In genomic region chr11:128365044-128365443, GRCh38 we compare ENCODE assay signal across 12 cellular contexts.
DNase-seq lines count a peak whose midpoint lies in the region; ATAC-seq, FAIRE-seq and TF ChIP-seq lines count a peak whose summit lies in the region.
"Had no signal": no experiment of that assay in that cellular context is flagged by ENCODE, and none has a peak within 500 bp of the region (broad histone marks: within the 10 kb centered on the region; RNA-seq: fewer than 3 reads in every experiment).

No MANE protein-coding gene starts in this region.

- no peak for TF ChIP-seq RAD21 in SK-N-SH (IDR thresholded peaks at IDR 0.05; ENCODE audit: low read length)

- H3K4me2 ChIP-seq in SK-N-SH, result no peak overlapping the region

- H3K4me3 ChIP-seq in SK-N-SH (ENCODE audit: low read depth in 2 of 2, low read length in 1 of 2) (no peak overlapping the region), coronary artery (no peak overlapping the region)
- H3K4me3 ChIP-seq: lung, tibial nerve had no signal

- 76% methylated on average over 3 of the region's 3 CpGs for WGBS in SK-N-SH (ENCODE audit: low lambda C conversion rate)

- H4K20me1 ChIP-seq in SK-N-SH (ENCODE audit: insufficient read depth), result no peaks in the 10 kb centered on the region

- TF ChIP-seq EP300 in SK-N-SH (IDR thresholded peaks at IDR 0.05; ENCODE audit: borderline replicate concordance in 1 of 2, low read depth in 1 of 2, low read length in 1 of 2), result no peak

- FAIRE-seq in GM18507 (lab: Jason Lieb, UNC), result peak; percentile 49

- no peak for TF ChIP-seq CTCF in SK-N-SH (IDR thresholded peaks at IDR 0.05)
- TF ChIP-seq CTCF in coronary artery (IDR thresholded peaks at IDR 0.05), result no peak

- H3K27me3 ChIP-seq in SK-N-SH (ENCODE audit: insufficient read depth), result no peaks in the 10 kb centered on the region
- H3K27me3 ChIP-seq: tibial nerve had no signal

- H3K79me2 ChIP-seq in SK-N-SH (ENCODE audit: insufficient read depth), result no peaks in the 10 kb centered on the region

- no peak overlapping the region for H3K9ac ChIP-seq in SK-N-SH

- H3K9me3 ChIP-seq in SK-N-SH, result no peaks in the 10 kb centered on the region
- H3K9me3 ChIP-seq: tibial nerve had no signal

- no peaks in the 10 kb centered on the region for H3F3A ChIP-seq in SK-N-SH (replicated peaks; ENCODE audit: insufficient read depth)

- POLR2A ChIA-PET in SK-N-SH (lab: Yijun Ruan, JAX), result no interaction called here

- H2AFZ ChIP-seq in SK-N-SH (ENCODE audit: low read depth), result no peak overlapping the region

- CTCF ChIA-PET in SK-N-SH (lab: Yijun Ruan, JAX), result interaction anchor here (1.3 to 1.5 kb wide), 2 partner anchors 9 to 263 kb away, joined by 4 to 6 read pairs; no protein-coding TSS in a partner anchor

- ATAC-seq in HG03439 (IDR thresholded peaks at IDR 0.05; ENCODE audit: unreplicated experiment), result no peak
- no peak for ATAC-seq in activated CD4-positive, CD25-positive, alpha-beta regulatory T cell treated with anti-CD3 and anti-CD28 coated beads, Interleukin-2, amount 50 U/mL, for 24 hours

- no peak overlapping the region for H3K27ac ChIP-seq in SK-N-SH (ENCODE audit: low read depth in 2 of 2, low read length in 1 of 2)
- no peak overlapping the region for H3K27ac ChIP-seq in coronary artery
- H3K27ac ChIP-seq: tibial nerve had no signal

- peaks cover 0 to 9% of the 10 kb centered on the region in 2 experiments; a peak in 2 of 4 replicates for H3K4me1 ChIP-seq in SK-N-SH (ENCODE audit: control insufficient read depth in 1 of 2, insufficient read depth in 2 of 2, low read depth in 1 of 2, low read length in 1 of 2)

- peak; percentile 39 for DNase-seq in A172 (ENCODE audit: low spot score)
- no peak for DNase-seq in GM18507 (ENCODE audit: extremely low spot score, insufficient read length, low read depth)
- DNase-seq in SK-N-SH, result no peak
- peak; percentile 53 for DNase-seq in fibroblast of the conjunctiva (ENCODE audit: low read depth)
- no peak for DNase-seq in coronary artery (ENCODE audit: low spot score)
- no peak for DNase-seq in NCI-H146 (lab: John Stamatoyannopoulos, UW)
- DNase-seq: activated CD4-positive, alpha-beta memory T cell treated with anti-CD3 and anti-CD28 coated beads for 36 hours; NCI-H774 had no signal

- no peaks in the 10 kb centered on the region for H3K9me2 ChIP-seq in SK-N-SH

- H3K36me3 ChIP-seq in SK-N-SH (replicated peaks in 1 of 2; ENCODE audit: control insufficient read depth in 1 of 2, insufficient read depth in 2 of 2, low read length in 1 of 2), result no peaks in the 10 kb centered on the region
- H3K36me3 ChIP-seq: tibial nerve had no signal

TF ChIP-seq in SK-N-SH, 30 proteins besides CTCF, POLR2A, EP300 and RAD21:
- TF ChIP-seq NFIC (IDR thresholded peaks at IDR 0.05; ENCODE audit: borderline replicate concordance), result no peak
- TF ChIP-seq PBX3 (IDR thresholded peaks at IDR 0.05), result no peak
- TF ChIP-seq CHD2 (IDR thresholded peaks at IDR 0.05; ENCODE audit: low read length, partially characterized antibody), result no peak
- TF ChIP-seq MAX (IDR thresholded peaks at IDR 0.05; ENCODE audit: low read depth), result no peak
- no peak for TF ChIP-seq TEAD4 (IDR thresholded peaks at IDR 0.05; ENCODE audit: borderline replicate concordance, insufficient read depth)
- peak; percentile 98 for TF ChIP-seq REST (IDR thresholded peaks at IDR 0.05; ENCODE audit: low read depth, low read length)
- TF ChIP-seq IRF3 (IDR thresholded peaks at IDR 0.05; ENCODE audit: low read depth, low read length), result no peak
- no peak for TF ChIP-seq RFX5 (IDR thresholded peaks at IDR 0.05; ENCODE audit: low read length)
- TF ChIP-seq YY1 (IDR thresholded peaks at IDR 0.05; ENCODE audit: low read depth), result no peak
- peak; percentile 12; the same call in 1 of the 2 replicates for TF ChIP-seq TCF12 (IDR thresholded peaks at IDR 0.05)
- no peak for TF ChIP-seq SMC3 (IDR thresholded peaks at IDR 0.05; ENCODE audit: low read depth, low read length)
- TF ChIP-seq TAF1 (IDR thresholded peaks at IDR 0.05; ENCODE audit: borderline replicate concordance, low read depth, low read length), result no peak

Comparison
In these comparisons a context has a peak if more than half of its experiments do, and no peak if none do; other contexts are left out.
1. DNase-seq: peak in A172 (single experiment) and fibroblast of the conjunctiva (single experiment); none in GM18507 (single experiment), SK-N-SH (single experiment), coronary artery (single experiment) and NCI-H146 (single experiment).